26 cellular contexts compared by ENCODE assay signal in the genomic region with DNA sequence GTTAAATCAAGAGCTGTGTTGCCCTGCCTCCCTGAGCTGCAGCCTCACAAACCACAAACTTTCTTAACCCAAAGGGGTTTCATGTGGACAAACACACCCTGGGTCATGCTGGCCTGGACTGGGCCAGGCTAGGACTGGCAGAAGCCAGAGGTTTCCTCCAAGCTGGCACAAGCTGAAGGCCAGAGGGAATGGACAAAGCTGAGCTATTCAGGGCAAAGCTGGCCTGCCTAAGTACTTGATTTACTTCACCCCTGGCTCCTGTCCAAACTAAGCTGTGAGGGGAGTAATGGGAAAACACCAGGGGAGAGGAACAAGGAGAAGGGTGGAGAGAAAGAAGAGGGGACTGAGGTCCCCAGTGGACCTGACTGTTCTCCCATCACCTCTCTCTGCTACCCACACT.
DNase-seq lines count a peak whose midpoint lies in the region; ATAC-seq and TF ChIP-seq lines count a peak whose summit lies in the region.
"Had no signal": no experiment of that assay in that cellular context is flagged by ENCODE, and none has a peak within 500 bp of the region (broad histone marks: within the 10 kb centered on the region; RNA-seq: fewer than 3 reads in every experiment).

No MANE protein-coding gene starts in this region.

- H3K9me3 ChIP-seq in OCI-LY3 (ENCODE audit: insufficient read depth, low read length), result no peaks in the 10 kb centered on the region
- H3K9me3 ChIP-seq: Caco-2 had no signal

- H3K27ac ChIP-seq in OCI-LY3 (ENCODE audit: low read length), result no peak overlapping the region
- H3K27ac ChIP-seq: BLaER1, brain microvascular endothelial cell, stomach had no signal

- peak in 9 of 14 donors; percentile 1 to 63 (median 16) for DNase-seq in C1 segment of cervical spinal cord (lab: John Stamatoyannopoulos, UW)
- DNase-seq in globus pallidus (ENCODE audit: low spot score), result peak; percentile 48
- peak; percentile 17 for DNase-seq in putamen (ENCODE audit: low spot score)
- DNase-seq in NCI-H128 (lab: John Stamatoyannopoulos, UW; ENCODE audit: unreplicated experiment), result no peak
- DNase-seq: activated CD4-positive, alpha-beta T cell treated with anti-CD3 and anti-CD28 coated beads, Interleukin-2, amount 10 ng/mL, durations not matched to agents 7 days and 5 days; activated naive CD4-positive, alpha-beta T cell; activated T-cell treated with anti-CD3 and anti-CD28 coated beads, Interleukin-2, amount 50 U/mL, for 72 hours; brain microvascular endothelial cell; Caco-2; effector CD8-positive, alpha-beta T cell; HCEC 1CT; naive B cell; NCI-H1436 treated with DMSO at 0.1 percent for 48 hours; NCI-H2171; NCI-H510A; NK-92 treated with Interleukin-12 subunit alpha and Interleukin-12 subunit beta, amount 100 ng/mL, for 24 hours; Right ventricle myocardium superior; stimulated activated CD4-positive, alpha-beta T cell treated with anti-CD3 and anti-CD28 coated beads, Interleukin-2, amount 100 ng/mL, for 24 hours; stomach; SW 1271; T1000 had no signal

- H3K4me2 ChIP-seq in OCI-LY3 (ENCODE audit: low read length), result no peak overlapping the region
- H3K4me2 ChIP-seq: smooth muscle cell had no signal

- ATAC-seq in HG03135 (IDR thresholded peaks at IDR 0.05; ENCODE audit: unreplicated experiment) (no peak), GM18861 (IDR thresholded peaks at IDR 0.05; ENCODE audit: unreplicated experiment) (no peak)
- ATAC-seq: activated T-cell treated with anti-CD3 and anti-CD28 coated beads, Interleukin-2, amount 50 U/mL, for 72 hours had no signal

- H3K4me3 ChIP-seq in OCI-LY3 (ENCODE audit: low read length), result no peak overlapping the region
- H3K4me3 ChIP-seq: BLaER1, smooth muscle cell, stomach had no signal

- H3K4me1 ChIP-seq in OCI-LY3 (ENCODE audit: low read length), result no peaks in the 10 kb centered on the region
- H3K4me1 ChIP-seq: stomach had no signal

- H3K36me3 ChIP-seq in OCI-LY3 (replicated peaks; ENCODE audit: low read depth, low read length), result no peaks in the 10 kb centered on the region
- H3K36me3 ChIP-seq: brain microvascular endothelial cell, stomach had no signal

- 0 out of 2 replicates have a peak overlapping the region, but pooled peaks have one; percentile 1 for H2AFZ ChIP-seq in OCI-LY3 (ENCODE audit: low read depth, low read length)

- no peak for TF ChIP-seq CTCF in OCI-LY3 (IDR thresholded peaks at IDR 0.05; ENCODE audit: low read depth, low read length)

- no peaks in the 10 kb centered on the region for H4K20me1 ChIP-seq in OCI-LY3 (ENCODE audit: insufficient read depth, low read length)
- H4K20me1 ChIP-seq: BLaER1 had no signal

- H3K9ac ChIP-seq in OCI-LY3 (ENCODE audit: low read length), result no peak overlapping the region
- H3K9ac ChIP-seq: BLaER1 had no signal

- no peaks in the 10 kb centered on the region for H3K79me2 ChIP-seq in OCI-LY3 (ENCODE audit: low read length)

- peaks cover 7% of the 10 kb centered on the region; the same call in 1 of the 2 replicates for H3K27me3 ChIP-seq in OCI-LY3 (ENCODE audit: low read depth, low read length)
